11 cellular contexts compared by ENCODE assay signal in the genomic region with DNA sequence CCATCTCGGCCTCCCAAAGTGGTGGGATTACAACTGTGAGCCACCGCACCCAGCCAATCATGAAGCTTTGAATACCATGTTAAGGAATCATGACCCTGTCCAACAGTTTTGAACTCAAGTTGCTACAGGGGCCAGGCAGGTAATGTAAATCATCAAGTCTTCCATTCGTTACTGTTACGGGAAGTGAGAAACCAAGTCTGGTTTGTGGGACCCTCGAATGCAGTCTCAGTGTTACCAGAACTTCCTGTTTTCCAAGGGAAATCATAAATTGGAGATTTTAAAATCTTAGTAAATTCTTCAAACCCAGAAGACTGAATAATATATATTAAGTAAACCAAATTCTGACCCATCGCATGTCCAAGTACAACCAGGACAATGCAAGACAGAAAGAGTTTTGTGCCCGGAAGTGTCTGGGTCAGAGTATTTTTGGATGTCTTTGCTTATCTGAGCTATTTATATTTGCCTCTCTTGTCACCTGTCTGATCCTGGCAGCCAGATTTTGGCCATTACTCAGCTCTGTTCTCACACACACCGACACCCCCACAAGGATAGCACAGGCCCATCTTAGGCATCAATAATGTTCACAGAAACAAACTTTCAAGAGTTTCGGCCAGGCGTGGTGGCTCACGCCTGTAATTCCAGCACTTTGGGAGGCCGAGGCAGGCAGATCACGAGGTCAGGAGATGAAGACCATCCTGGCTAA. TPM values are rescaled to one million over a fixed set of nuclear protein-coding genes. Genes with fewer than 3 reads are reported as not detected.
DNase-seq lines count a peak whose midpoint lies in the region; ATAC-seq and TF ChIP-seq lines count a peak whose summit lies in the region.
"Had no signal": no experiment of that assay in that cellular context is flagged by ENCODE, and none has a peak within 500 bp of the region (broad histone marks: within the 10 kb centered on the region; RNA-seq: fewer than 3 reads in every experiment).

No MANE protein-coding gene starts in this region.

- no peak for ATAC-seq in CD8-positive, alpha-beta T cell
- ATAC-seq in HG02798 (IDR thresholded peaks at IDR 0.05; ENCODE audit: poor library complexity, unreplicated experiment): peak; percentile 23
- ATAC-seq in activated naive CD4-positive, alpha-beta T cell treated with anti-CD3 and anti-CD28 coated beads, Interleukin-2, amount 50 U/mL, for 72 hours: no peak
- no peak for ATAC-seq in HG02571 (IDR thresholded peaks at IDR 0.05; ENCODE audit: unreplicated experiment)

- no peaks in the 10 kb centered on the region for H3K9me3 ChIP-seq in CD8-positive, alpha-beta T cell (ENCODE audit: low read length)
- no peaks in the 10 kb centered on the region for H3K9me3 ChIP-seq in mucosa of stomach (ENCODE audit: control insufficient read depth, low read length)

- peak overlapping the region; percentile 90 for H3K27ac Mint-ChIP-seq in CD8-positive, alpha-beta T cell
- H3K27ac Mint-ChIP-seq in activated naive CD4-positive, alpha-beta T cell treated with anti-CD3 and anti-CD28 coated beads, Interleukin-2, amount 50 U/mL, for 72 hours: peak overlapping the region; percentile 8 to 74

- H3K27ac ChIP-seq in CD8-positive, alpha-beta T cell (ENCODE audit: low read depth, low read length): peak overlapping the region; percentile 17

- H3K36me3 ChIP-seq in CD8-positive, alpha-beta T cell (ENCODE audit: insufficient read depth, low read length): no peaks in the 10 kb centered on the region
- no peaks in the 10 kb centered on the region for H3K36me3 ChIP-seq in mucosa of stomach (ENCODE audit: control insufficient read depth, insufficient read depth, low read length)

- no peak for DNase-seq in CD8-positive, alpha-beta T cell
- DNase-seq in activated naive CD4-positive, alpha-beta T cell treated with anti-CD3 and anti-CD28 coated beads, Interleukin-2, amount 50 U/mL, for 72 hours (ENCODE audit: low spot score in 2 of 2): no peak
- DNase-seq in hypothalamus (lab: John Stamatoyannopoulos, UW) (no peak), posterior cingulate gyrus (no peak)
- DNase-seq in activated effector memory CD4-positive, alpha-beta T cell treated with Interleukin-2 at 50 U/mL for 16 hours: no peak
- DNase-seq: activated CD4-positive, alpha-beta T cell treated with anti-CD3 and anti-CD28 coated beads, Interleukin-2, amount 50 U/mL, for 1 hour; foreskin fibroblast; midbrain had no signal

- no peaks in the 10 kb centered on the region for H3K27me3 ChIP-seq in CD8-positive, alpha-beta T cell (ENCODE audit: insufficient read depth, low read length)
- no peaks in the 10 kb centered on the region for H3K27me3 ChIP-seq in mucosa of stomach (ENCODE audit: control insufficient read depth, insufficient read depth, low read length)

- H3K4me3 Mint-ChIP-seq in CD8-positive, alpha-beta T cell: peak overlapping the region; percentile 73

- H3K4me3 ChIP-seq in CD8-positive, alpha-beta T cell (ENCODE audit: low read depth, low read length): no peak overlapping the region
- no peak overlapping the region for H3K4me3 ChIP-seq in mucosa of stomach (ENCODE audit: low read length)

- POLR2A ChIA-PET in CD8-positive, alpha-beta T cell (lab: Charles Lee): interaction anchor here (0.9 to 4.3 kb wide), 8 partner anchors 8 to 337 kb away, joined by 3 to 63 read pairs (median 4); a partner anchor contains a TSS

- intact Hi-C loops in CD8-positive, alpha-beta T cell (cut with DNase I, micrococcal nuclease): loop anchor here (2.0 to 5.0 kb wide), 5 partner anchors 14 to 493 kb away; a partner anchor contains a TSS
- intact Hi-C loops in posterior cingulate gyrus (cut with DNase I): loop anchor here (5.0 to 10.0 kb wide), 3 partner anchors 83 to 358 kb away; a partner anchor contains a TSS

- no peaks in the 10 kb centered on the region for H3K9me3 Mint-ChIP-seq in CD8-positive, alpha-beta T cell
- H3K9me3 Mint-ChIP-seq in activated naive CD4-positive, alpha-beta T cell treated with anti-CD3 and anti-CD28 coated beads, Interleukin-2, amount 50 U/mL, for 72 hours: no peaks in the 10 kb centered on the region

- H3K36me3 Mint-ChIP-seq in CD8-positive, alpha-beta T cell: peaks cover 7% of the 10 kb centered on the region
- peaks cover 0 to 6% of the 10 kb centered on the region in 2 donors for H3K36me3 Mint-ChIP-seq in activated naive CD4-positive, alpha-beta T cell treated with anti-CD3 and anti-CD28 coated beads, Interleukin-2, amount 50 U/mL, for 72 hours

- peak overlapping the region; percentile 24 for H3K9ac ChIP-seq in mucosa of stomach (ENCODE audit: low read length)

- no peaks in the 10 kb centered on the region for H3K27me3 Mint-ChIP-seq in CD8-positive, alpha-beta T cell (ENCODE audit: low read depth)

- no peak for TF ChIP-seq CTCF in CD8-positive, alpha-beta T cell (IDR thresholded peaks at IDR 0.05)

- H3K4me1 ChIP-seq in CD8-positive, alpha-beta T cell (ENCODE audit: insufficient read depth, low read length): peaks cover 47% of the 10 kb centered on the region
- H3K4me1 ChIP-seq in mucosa of stomach (ENCODE audit: control insufficient read depth, insufficient read depth, low read length): peaks cover 46% of the 10 kb centered on the region

- peaks cover 47% of the 10 kb centered on the region for H3K4me1 Mint-ChIP-seq in CD8-positive, alpha-beta T cell (ENCODE audit: low read depth)

- CTCF ChIA-PET in CD8-positive, alpha-beta T cell (lab: Charles Lee): interaction anchor here (1.0 kb wide), 1 partner anchor 9 kb away, joined by 3 read pairs; a partner anchor contains a TSS

RNA-seq across cellular contexts. Expression of a gene that starts 8.8 kb away (rescaled TPM):
- 10 to 100 TPM; 66.1 to 69.3 TPM for total RNA-seq in CD8-positive, alpha-beta T cell
- 100 to 1,000 TPM; 125 to 195 TPM for total RNA-seq in activated naive CD4-positive, alpha-beta T cell treated with anti-CD3 and anti-CD28 coated beads, Interleukin-2, amount 50 U/mL, for 72 hours

RNA-seq across cellular contexts. Expression of a gene that starts 11.9 kb away (rescaled TPM):
- 10 to 100 TPM; 57.1 to 64.2 TPM for total RNA-seq in CD8-positive, alpha-beta T cell
- 100 to 1,000 TPM in 1 of 2 donors, 10 to 100 TPM in 1; 95.4 to 103 TPM for total RNA-seq in activated naive CD4-positive, alpha-beta T cell treated with anti-CD3 and anti-CD28 coated beads, Interleukin-2, amount 50 U/mL, for 72 hours

RNA-seq across cellular contexts. Expression of a gene that starts 14.6 kb away (rescaled TPM):
- 10 to 100 TPM; 15.0 to 15.3 TPM for total RNA-seq in CD8-positive, alpha-beta T cell
- 10 to 100 TPM; 16.7 to 38.7 TPM for total RNA-seq in activated naive CD4-positive, alpha-beta T cell treated with anti-CD3 and anti-CD28 coated beads, Interleukin-2, amount 50 U/mL, for 72 hours
